Comparison of ENCODE assay signal across 8 cellular contexts in the genomic region with DNA sequence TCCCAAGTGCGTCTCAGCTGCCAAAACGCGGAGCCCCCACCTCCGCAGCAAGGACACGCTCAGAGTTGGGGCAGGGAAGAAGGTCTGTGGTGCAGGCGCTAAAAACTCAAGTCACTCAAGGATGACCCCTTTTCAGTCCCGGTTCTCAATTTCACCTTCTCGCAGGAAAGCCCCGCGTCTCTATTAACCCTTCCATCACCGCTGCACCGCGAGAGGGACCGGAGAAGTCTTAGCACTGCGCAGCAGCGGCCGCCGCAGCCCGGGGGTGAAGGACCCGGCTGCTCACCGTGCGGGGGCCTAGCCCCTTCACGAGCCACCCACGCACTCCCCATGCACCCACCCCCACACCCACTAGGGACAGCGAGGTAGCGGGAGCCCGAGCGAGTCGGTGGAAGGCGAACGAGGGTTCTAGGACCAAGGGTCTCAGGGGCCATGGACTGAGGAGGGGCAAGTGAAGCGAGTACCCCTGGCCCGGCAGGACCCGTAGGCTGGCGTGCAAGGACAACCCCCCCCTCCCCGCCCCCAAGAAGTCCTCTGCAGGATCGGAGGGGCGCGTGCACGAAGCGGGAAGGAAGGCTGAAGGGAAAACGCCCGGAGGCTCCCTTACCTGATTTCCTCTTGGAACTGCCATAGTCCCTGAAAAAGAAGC.
A peak's percentile ranks its signal among the peaks of the same experiment; 100 is the strongest.
DNase-seq lines count a peak whose midpoint lies in the region; ATAC-seq and TF ChIP-seq lines count a peak whose summit lies in the region.

No MANE protein-coding gene starts in this region.

- no peaks in the 10 kb centered on the region for H3K36me3 Mint-ChIP-seq in chondrocyte (ENCODE audit: low read depth)

- peaks cover 25% of the 10 kb centered on the region for H3K4me1 Mint-ChIP-seq in chondrocyte (ENCODE audit: low read depth)

- no peak overlapping the region for H3K9ac ChIP-seq in HUES64 (ENCODE audit: low read depth, low read length)

- no peak overlapping the region for H3K27ac ChIP-seq in HUES64 (ENCODE audit: low read depth, low read length)

- peaks cover 45% of the 10 kb centered on the region for H3K27me3 ChIP-seq in HUES64 (ENCODE audit: insufficient read depth, low read length)

- TF ChIP-seq POLR2A in GM18505 (IDR thresholded peaks at IDR 0.05; ENCODE audit: borderline replicate concordance, extremely low read depth, insufficient read depth, insufficient read length): peak; percentile 42

- H3K9me3 Mint-ChIP-seq in chondrocyte (ENCODE audit: low read depth): no peaks in the 10 kb centered on the region

- peaks cover 2% of the 10 kb centered on the region for H3K27me3 Mint-ChIP-seq in chondrocyte (ENCODE audit: low read depth)

- peak overlapping the region; percentile 58 for H3K4me3 Mint-ChIP-seq in chondrocyte (ENCODE audit: unreplicated experiment)

- peak overlapping the region; percentile 60 for H3K4me3 ChIP-seq in HUES64 (ENCODE audit: low read length)

- peak; percentile 38 for ATAC-seq in GM18505 (IDR thresholded peaks at IDR 0.05; ENCODE audit: unreplicated experiment)
- peak; percentile 50 for ATAC-seq in GM21528 (IDR thresholded peaks at IDR 0.05; ENCODE audit: low FRiP score, unreplicated experiment)

- DNase-seq in chondrocyte (ENCODE audit: low spot score) (no peak), retina (peak; percentile 67), epidermal melanocyte (ENCODE audit: insufficient read length, low spot score) (no peak), putamen (ENCODE audit: low spot score) (no peak), amygdala (lab: John Stamatoyannopoulos, UW) (no peak)

- no peaks in the 10 kb centered on the region for H3K9me3 ChIP-seq in HUES64 (ENCODE audit: insufficient read depth, low read depth, low read length)

- TF ChIP-seq CTCF in chondrocyte (IDR thresholded peaks at IDR 0.05): peak; percentile 16

- no peaks in the 10 kb centered on the region for H3K36me3 ChIP-seq in HUES64 (ENCODE audit: insufficient read depth, low read length)

- WGBS in HUES64: under 1% methylated on average over 43 of the region's 43 CpGs

- H3K4me1 ChIP-seq in HUES64 (ENCODE audit: insufficient read depth, low read length): peaks cover 10% of the 10 kb centered on the region; the same call in 1 of the 2 replicates

- H3K27ac Mint-ChIP-seq in chondrocyte (ENCODE audit: unreplicated experiment): no peak overlapping the region
